ENCODE assay signal across 13 cellular contexts in genomic region chr22:46535876-46536558, GRCh38. TPM values are rescaled to one million over a fixed set of nuclear protein-coding genes. Genes with fewer than 3 reads are reported as not detected.
DNase-seq lines count a peak whose midpoint lies in the region; ATAC-seq and TF ChIP-seq lines count a peak whose summit lies in the region.
"Had no signal": no experiment of that assay in that cellular context is flagged by ENCODE, and none has a peak within 500 bp of the region (broad histone marks: within the 10 kb centered on the region; RNA-seq: fewer than 3 reads in every experiment).

No MANE protein-coding gene starts in this region.

- peaks cover 2% of the 10 kb centered on the region for H3K4me1 Mint-ChIP-seq in activated CD4-positive, alpha-beta memory T cell treated with anti-CD3 and anti-CD28 coated beads, Interleukin-2, amount 10 ng/mL, durations not matched to agents 7 days and 5 days
- H3K4me1 Mint-ChIP-seq in activated CD4-positive, alpha-beta memory T cell treated with anti-CD3 and anti-CD28 coated beads for 36 hours (ENCODE audit: low read depth): peaks cover 10% of the 10 kb centered on the region

- H3K4me1 ChIP-seq in iPS-20b (ENCODE audit: insufficient read depth, low read length) (peaks cover 3% of the 10 kb centered on the region; the same call in 1 of the 2 replicates), suprapubic skin (peaks cover 42% of the 10 kb centered on the region), adrenal gland (replicated peaks in 1 of 2) (peaks cover 0 to 7% of the 10 kb centered on the region in 2 donors)

- ATAC-seq in GM19324 (IDR thresholded peaks at IDR 0.05; ENCODE audit: low FRiP score, unreplicated experiment): no peak

- H3K27me3 Mint-ChIP-seq in activated CD4-positive, alpha-beta memory T cell treated with anti-CD3 and anti-CD28 coated beads, Interleukin-2, amount 10 ng/mL, durations not matched to agents 7 days and 5 days: peaks cover 30% of the 10 kb centered on the region
- peaks cover 38% of the 10 kb centered on the region for H3K27me3 Mint-ChIP-seq in activated CD4-positive, alpha-beta memory T cell treated with anti-CD3 and anti-CD28 coated beads for 36 hours

- TF ChIP-seq POLR2A in suprapubic skin (IDR thresholded peaks at IDR 0.05): no peak
- no peak for TF ChIP-seq POLR2A in adrenal gland (IDR thresholded peaks at IDR 0.05)

- no peaks in the 10 kb centered on the region; the same call in 1 of the 2 replicates for H3K9me3 ChIP-seq in iPS-20b (ENCODE audit: insufficient read depth, low read depth, low read length)
- no peaks in the 10 kb centered on the region for H3K9me3 ChIP-seq in suprapubic skin
- no peaks in the 10 kb centered on the region for H3K9me3 ChIP-seq in adrenal gland (replicated peaks in 1 of 3)

- 92% methylated on average over 40 of the region's 83 CpGs for WGBS in suprapubic skin
- 64 to 93% (median 80%) methylated on average over 31 to 83 of the region's 83 CpGs for WGBS in adrenal gland, 4 donors

- peak overlapping the region; percentile 17 for H3K4me3 Mint-ChIP-seq in activated CD4-positive, alpha-beta memory T cell treated with anti-CD3 and anti-CD28 coated beads, Interleukin-2, amount 10 ng/mL, durations not matched to agents 7 days and 5 days
- no peak overlapping the region for H3K4me3 Mint-ChIP-seq in activated CD4-positive, alpha-beta memory T cell treated with anti-CD3 and anti-CD28 coated beads for 36 hours

- H3K27ac Mint-ChIP-seq in activated CD4-positive, alpha-beta memory T cell treated with anti-CD3 and anti-CD28 coated beads, Interleukin-2, amount 10 ng/mL, durations not matched to agents 7 days and 5 days: no peak overlapping the region
- no peak overlapping the region for H3K27ac Mint-ChIP-seq in activated CD4-positive, alpha-beta memory T cell treated with anti-CD3 and anti-CD28 coated beads for 36 hours

- TF ChIP-seq CTCF in suprapubic skin (IDR thresholded peaks at IDR 0.05) (no peak), adrenal gland (IDR thresholded peaks at IDR 0.05) (no peak)

- H3K4me3 ChIP-seq in iPS-20b (ENCODE audit: low read length) (peak overlapping the region; percentile 43; the same call in 1 of the 2 replicates), suprapubic skin (peak overlapping the region; percentile 63), adrenal gland (no peak overlapping the region)

- no peaks in the 10 kb centered on the region for H3K9me3 Mint-ChIP-seq in activated CD4-positive, alpha-beta memory T cell treated with anti-CD3 and anti-CD28 coated beads, Interleukin-2, amount 10 ng/mL, durations not matched to agents 7 days and 5 days
- no peaks in the 10 kb centered on the region for H3K9me3 Mint-ChIP-seq in activated CD4-positive, alpha-beta memory T cell treated with anti-CD3 and anti-CD28 coated beads for 36 hours

- CTCF ChIA-PET in activated CD4-positive, alpha-beta memory T cell treated with anti-CD3 and anti-CD28 coated beads, Interleukin-2, amount 10 ng/mL, durations not matched to agents 7 days and 5 days (lab: Charles Lee): no interaction called here
- CTCF ChIA-PET in activated CD4-positive, alpha-beta memory T cell treated with anti-CD3 and anti-CD28 coated beads for 36 hours (lab: Charles Lee): no interaction called here

- H3K27me3 ChIP-seq in iPS-20b (ENCODE audit: insufficient read depth, low read length) (peaks cover 44% of the 10 kb centered on the region), suprapubic skin (peaks cover 37% of the 10 kb centered on the region), adrenal gland (peaks cover 41% of the 10 kb centered on the region)

- TF ChIP-seq EP300 in suprapubic skin (IDR thresholded peaks at IDR 0.05): no peak

- DNase-seq in activated CD4-positive, alpha-beta memory T cell treated with anti-CD3 and anti-CD28 coated beads, Interleukin-2, amount 10 ng/mL, durations not matched to agents 7 days and 5 days: no peak
- DNase-seq in activated CD4-positive, alpha-beta memory T cell treated with anti-CD3 and anti-CD28 coated beads for 36 hours: no peak
- DNase-seq in astrocyte of the hippocampus (ENCODE audit: low read depth, low spot score): peak; percentile 55
- DNase-seq in suprapubic skin (ENCODE audit: low spot score in 2 of 2): no peak
- DNase-seq in COR-L47 (lab: John Stamatoyannopoulos, UW): no peak
- DNase-seq in adrenal gland: no peak
- DNase-seq: activated CD4-positive, CD25-positive, alpha-beta regulatory T cell treated with anti-CD3 and anti-CD28 coated beads, Interleukin-2, amount 50 U/mL, for 72 hours; islet precursor cell; Karpas-422; NCI-H2081 treated with DMSO at 0.1 percent for 48 hours; substantia nigra had no signal

- POLR2A ChIA-PET in activated CD4-positive, alpha-beta memory T cell treated with anti-CD3 and anti-CD28 coated beads, Interleukin-2, amount 10 ng/mL, durations not matched to agents 7 days and 5 days (lab: Charles Lee): no interaction called here
- POLR2A ChIA-PET in activated CD4-positive, alpha-beta memory T cell treated with anti-CD3 and anti-CD28 coated beads for 36 hours (lab: Charles Lee): no interaction called here

- H3K9ac ChIP-seq in iPS-20b (ENCODE audit: low read depth, low read length): no peak overlapping the region

- intact Hi-C loops in activated CD4-positive, alpha-beta memory T cell treated with anti-CD3 and anti-CD28 coated beads for 36 hours (cut with micrococcal nuclease): no loop called here
- intact Hi-C loops in adrenal gland (cut with DNase I): loop anchor here (5.0 to 10.0 kb wide), 2 partner anchors 169 to 551 kb away; no protein-coding TSS in a partner anchor

- H3K27ac ChIP-seq in iPS-20b (ENCODE audit: low read length) (no peak overlapping the region), suprapubic skin (no peak overlapping the region), adrenal gland (no peak overlapping the region)

- peaks cover 4% of the 10 kb centered on the region for H3K36me3 ChIP-seq in iPS-20b (ENCODE audit: insufficient read depth, low read depth, low read length)
- H3K36me3 ChIP-seq in suprapubic skin: no peaks in the 10 kb centered on the region
- no peaks in the 10 kb centered on the region for H3K36me3 ChIP-seq in adrenal gland (replicated peaks in 1 of 2)

- H3K36me3 Mint-ChIP-seq in activated CD4-positive, alpha-beta memory T cell treated with anti-CD3 and anti-CD28 coated beads, Interleukin-2, amount 10 ng/mL, durations not matched to agents 7 days and 5 days (ENCODE audit: low read depth): no peaks in the 10 kb centered on the region
- no peaks in the 10 kb centered on the region for H3K36me3 Mint-ChIP-seq in activated CD4-positive, alpha-beta memory T cell treated with anti-CD3 and anti-CD28 coated beads for 36 hours

RNA-seq across cellular contexts. Expression of gene CELSR1, which starts 1.4 kb away (rescaled TPM):
- under 1 TPM; 0.10 to 0.13 TPM for total RNA-seq in activated CD4-positive, alpha-beta memory T cell treated with anti-CD3 and anti-CD28 coated beads, Interleukin-2, amount 10 ng/mL, durations not matched to agents 7 days and 5 days
- under 1 TPM; 0.24 to 0.36 TPM for total RNA-seq in activated CD4-positive, alpha-beta memory T cell treated with anti-CD3 and anti-CD28 coated beads for 36 hours
- total RNA-seq in suprapubic skin (100 to 1,000 TPM in 1 of 4 donors, 10 to 100 TPM in 3; 75.6 to 102 (median 77.5) TPM), adrenal gland (1 to 10 TPM; 1.1 to 4.3 (median 2.6) TPM)
- polyA plus RNA-seq in adrenal gland: 1 to 10 TPM in 2 of 3 donors, under 1 TPM in 1; 0.71 to 3.1 (median 1.6) TPM

Comparison
In these comparisons a context has a peak if more than half of its experiments do, and no peak if none do; other contexts are left out.
1. H3K4me3 ChIP-seq: peak in iPS-20b (single experiment) and suprapubic skin (single experiment); none in adrenal gland (0 of 4).
2. RNA of gene CELSR1, which starts 1.4 kb away (total RNA-seq): 75.6 to 102 TPM in suprapubic skin; 1.1 to 4.3 TPM in adrenal gland, 0.24 to 0.36 TPM in activated CD4-positive, alpha-beta memory T cell treated with anti-CD3 and anti-CD28 coated beads for 36 hours and 0.10 to 0.13 TPM in activated CD4-positive, alpha-beta memory T cell treated with anti-CD3 and anti-CD28 coated beads, Interleukin-2, amount 10 ng/mL, durations not matched to agents 7 days and 5 days; every median in the first group is over 10 times any median in the second.